Comparison of ENCODE assay signal across 12 cellular contexts in genomic region chr5:16897284-16897704, GRCh38. TPM values are rescaled to one million over a fixed set of nuclear protein-coding genes. Genes with fewer than 3 reads are reported as not detected.
A peak's percentile ranks its signal among the peaks of the same experiment; 100 is the strongest.
DNase-seq lines count a peak whose midpoint lies in the region; ATAC-seq and TF ChIP-seq lines count a peak whose summit lies in the region.
"Had no signal": no experiment of that assay in that cellular context is flagged by ENCODE, and none has a peak within 500 bp of the region (broad histone marks: within the 10 kb centered on the region; RNA-seq: fewer than 3 reads in every experiment).

No MANE protein-coding gene starts in this region.

- ATAC-seq in left lung (peak; percentile 42), GM18520 (IDR thresholded peaks at IDR 0.05; ENCODE audit: unreplicated experiment) (no peak)

- no peaks in the 10 kb centered on the region for H3K27me3 ChIP-seq in left lung
- H3K27me3 ChIP-seq: right atrium auricular region had no signal

- H3K36me3 ChIP-seq in left lung = no peaks in the 10 kb centered on the region
- H3K36me3 ChIP-seq: right atrium auricular region had no signal

- peak; percentile 60 for DNase-seq in AG10803 (ENCODE audit: low read depth)
- no peak for DNase-seq in HFFc6
- no peak for DNase-seq in left lung
- DNase-seq in activated T-helper 2 cell treated with anti-CD3 and anti-CD28 coated beads, Interferon-gamma antibody, Interleukin-2, Interleukin-4, amounts not matched to agents 10 μg/mL and 5 μg/mL and 100 μg/mL, durations not matched to agents 14 hours and 24 hours and 36 hours (ENCODE audit: low spot score) = no peak
- DNase-seq in RKO (ENCODE audit: low spot score) = no peak
- no peak for DNase-seq in activated naive CD8-positive, alpha-beta T cell treated with anti-CD3 and anti-CD28 coated beads for 36 hours
- DNase-seq: activated T-cell treated with anti-CD3 and anti-CD28 coated beads, Interleukin-2, amount 50 U/mL, for 48 hours; Kasumi-1 had no signal

- peaks cover 4 to 22% of the 10 kb centered on the region in 2 donors for H3K4me1 ChIP-seq in left lung
- H3K4me1 ChIP-seq: right atrium auricular region had no signal

- H3K9me3 ChIP-seq in left lung = no peaks in the 10 kb centered on the region
- H3K9me3 ChIP-seq: right atrium auricular region had no signal

- H3K4me3 Mint-ChIP-seq in HFFc6 = no peak overlapping the region
- no peak overlapping the region for H3K4me3 Mint-ChIP-seq in activated T-helper 2 cell treated with anti-CD3 and anti-CD28 coated beads, Interferon-gamma antibody, Interleukin-2, Interleukin-4, amounts not matched to agents 10 μg/mL and 5 μg/mL and 100 μg/mL, durations not matched to agents 14 hours and 24 hours and 36 hours (ENCODE audit: low read depth)
- H3K4me3 Mint-ChIP-seq in activated naive CD8-positive, alpha-beta T cell treated with anti-CD3 and anti-CD28 coated beads for 36 hours = no peak overlapping the region
- H3K4me3 Mint-ChIP-seq: memory B cell had no signal

- intact Hi-C loops in left lung (cut with DNase I) = no loop called here
- intact Hi-C loops in activated T-helper 2 cell treated with anti-CD3 and anti-CD28 coated beads, Interferon-gamma antibody, Interleukin-2, Interleukin-4, amounts not matched to agents 10 μg/mL and 5 μg/mL and 100 μg/mL, durations not matched to agents 14 hours and 24 hours and 36 hours (cut with micrococcal nuclease) = no loop called here

- no peak for TF ChIP-seq CTCF in AG10803 (conservative IDR thresholded peaks at IDR 0.05; ENCODE audit: low read length)
- no peak for TF ChIP-seq CTCF in HFFc6 (IDR thresholded peaks at IDR 0.05)
- no peak for TF ChIP-seq CTCF in VCaP (conservative IDR thresholded peaks at IDR 0.05)
- no peak for TF ChIP-seq CTCF in left lung (IDR thresholded peaks at IDR 0.05)

- H3K36me3 Mint-ChIP-seq in HFFc6 (ENCODE audit: low read depth) = peaks cover 9% of the 10 kb centered on the region; the same call in 1 of the 2 replicates
- no peaks in the 10 kb centered on the region for H3K36me3 Mint-ChIP-seq in activated T-helper 2 cell treated with anti-CD3 and anti-CD28 coated beads, Interferon-gamma antibody, Interleukin-2, Interleukin-4, amounts not matched to agents 10 μg/mL and 5 μg/mL and 100 μg/mL, durations not matched to agents 14 hours and 24 hours and 36 hours (ENCODE audit: low read depth)
- no peaks in the 10 kb centered on the region for H3K36me3 Mint-ChIP-seq in activated naive CD8-positive, alpha-beta T cell treated with anti-CD3 and anti-CD28 coated beads for 36 hours
- H3K36me3 Mint-ChIP-seq: memory B cell had no signal

- H3K4me1 Mint-ChIP-seq in HFFc6 (ENCODE audit: low read depth) = peaks cover 74% of the 10 kb centered on the region
- no peaks in the 10 kb centered on the region for H3K4me1 Mint-ChIP-seq in activated T-helper 2 cell treated with anti-CD3 and anti-CD28 coated beads, Interferon-gamma antibody, Interleukin-2, Interleukin-4, amounts not matched to agents 10 μg/mL and 5 μg/mL and 100 μg/mL, durations not matched to agents 14 hours and 24 hours and 36 hours (ENCODE audit: low read depth)
- H3K4me1 Mint-ChIP-seq in activated naive CD8-positive, alpha-beta T cell treated with anti-CD3 and anti-CD28 coated beads for 36 hours = no peaks in the 10 kb centered on the region
- H3K4me1 Mint-ChIP-seq: memory B cell had no signal

- peak overlapping the region; percentile 81 for H3K27ac ChIP-seq in VCaP
- H3K27ac ChIP-seq in left lung = no peak overlapping the region
- H3K27ac ChIP-seq: right atrium auricular region had no signal

- H3K9me3 Mint-ChIP-seq in HFFc6 = no peaks in the 10 kb centered on the region
- no peaks in the 10 kb centered on the region for H3K9me3 Mint-ChIP-seq in activated T-helper 2 cell treated with anti-CD3 and anti-CD28 coated beads, Interferon-gamma antibody, Interleukin-2, Interleukin-4, amounts not matched to agents 10 μg/mL and 5 μg/mL and 100 μg/mL, durations not matched to agents 14 hours and 24 hours and 36 hours
- H3K9me3 Mint-ChIP-seq in activated naive CD8-positive, alpha-beta T cell treated with anti-CD3 and anti-CD28 coated beads for 36 hours = no peaks in the 10 kb centered on the region

- H3K4me3 ChIP-seq in AG10803 (ENCODE audit: low read length) = no peak overlapping the region
- H3K4me3 ChIP-seq in left lung = no peak overlapping the region
- H3K4me3 ChIP-seq: right atrium auricular region had no signal

- H3K27ac Mint-ChIP-seq in HFFc6 = peak overlapping the region; percentile 61; the same call in 1 of the 2 replicates
- H3K27ac Mint-ChIP-seq in activated T-helper 2 cell treated with anti-CD3 and anti-CD28 coated beads, Interferon-gamma antibody, Interleukin-2, Interleukin-4, amounts not matched to agents 10 μg/mL and 5 μg/mL and 100 μg/mL, durations not matched to agents 14 hours and 24 hours and 36 hours = no peak overlapping the region
- H3K27ac Mint-ChIP-seq in activated naive CD8-positive, alpha-beta T cell treated with anti-CD3 and anti-CD28 coated beads for 36 hours = no peak overlapping the region
- H3K27ac Mint-ChIP-seq: memory B cell had no signal

- peaks cover 7% of the 10 kb centered on the region for H3K27me3 Mint-ChIP-seq in HFFc6 (ENCODE audit: insufficient read depth)
- no peaks in the 10 kb centered on the region for H3K27me3 Mint-ChIP-seq in activated T-helper 2 cell treated with anti-CD3 and anti-CD28 coated beads, Interferon-gamma antibody, Interleukin-2, Interleukin-4, amounts not matched to agents 10 μg/mL and 5 μg/mL and 100 μg/mL, durations not matched to agents 14 hours and 24 hours and 36 hours (ENCODE audit: low read depth)
- H3K27me3 Mint-ChIP-seq in activated naive CD8-positive, alpha-beta T cell treated with anti-CD3 and anti-CD28 coated beads for 36 hours = no peaks in the 10 kb centered on the region
- H3K27me3 Mint-ChIP-seq: memory B cell had no signal

RNA-seq across cellular contexts. Expression of gene MYO10, which starts 38.8 kb away (rescaled TPM):
- 100 to 1,000 TPM in 5 of 6 experiments, 10 to 100 TPM in 1; 99.4 to 142 (median 129) TPM for total RNA-seq in HFFc6 (2021; fragmentation: NEBNext Ultra II Directional; extraction: Animal tissue kit (Norgen Biotek cat#: 25700))
- total RNA-seq in left lung = 10 to 100 TPM; 32.6 to 37.0 TPM
- total RNA-seq in activated T-helper 2 cell treated with anti-CD3 and anti-CD28 coated beads, Interferon-gamma antibody, Interleukin-2, Interleukin-4, amounts not matched to agents 10 μg/mL and 5 μg/mL and 100 μg/mL, durations not matched to agents 14 hours and 24 hours and 36 hours = 1.0 and 1.2 TPM in 2 replicates
- total RNA-seq in activated naive CD8-positive, alpha-beta T cell treated with anti-CD3 and anti-CD28 coated beads for 36 hours = under 1 TPM in 1 of 2 experiments, not detected in 1; 0.30 TPM

Comparison
In these comparisons a context has a peak if more than half of its experiments do, and no peak if none do; other contexts are left out.
1. RNA of gene MYO10, which starts 38.8 kb away (total RNA-seq): 99.4 to 142 TPM in HFFc6 and 32.6 to 37.0 TPM in left lung; 1.0 to 1.2 TPM in activated T-helper 2 cell treated with anti-CD3 and anti-CD28 coated beads, Interferon-gamma antibody, Interleukin-2, Interleukin-4, amounts not matched to agents 10 μg/mL and 5 μg/mL and 100 μg/mL, durations not matched to agents 14 hours and 24 hours and 36 hours and 0.30 TPM in activated naive CD8-positive, alpha-beta T cell treated with anti-CD3 and anti-CD28 coated beads for 36 hours; every median in the first group is over 10 times any median in the second.